27 cellular contexts compared by ENCODE assay signal in genomic region chr11:102079625-102080024, GRCh38. TPM values are rescaled to one million over a fixed set of nuclear protein-coding genes. Genes with fewer than 3 reads are reported as not detected.
"Had no signal": no experiment of that assay in that cellular context is flagged by ENCODE, and none has a peak within 500 bp of the region (broad histone marks: within the 10 kb centered on the region; RNA-seq: fewer than 3 reads in every experiment).

No MANE protein-coding gene starts in this region.

- H3K9me3 ChIP-seq: adrenal gland, Peyer's patch had no signal

- DNase-seq: activated CD4-positive, alpha-beta T cell treated with anti-CD3 and anti-CD28 coated beads for 48 hours; activated CD4-positive, alpha-beta T cell treated with anti-CD3 and anti-CD28 coated beads, Interleukin-2, amount 50 U/mL, for 4 hours; activated CD4-positive, CD25-positive, alpha-beta regulatory T cell treated with anti-CD3 and anti-CD28 coated beads, Interleukin-2, amount 50 U/mL, for 72 hours; activated CD8-positive, alpha-beta memory T cell treated with anti-CD3 and anti-CD28 coated beads, Interleukin-2, amount 50 U/mL, for 48 hours; activated CD8-positive, alpha-beta T cell treated with anti-CD3 and anti-CD28 coated beads, Interleukin-2, amount 10 ng/mL, durations not matched to agents 7 days and 5 days; activated naive CD4-positive, alpha-beta T cell treated with anti-CD3 and anti-CD28 coated beads, Interleukin-2, amount 50 U/mL, for 16 hours; activated naive CD8-positive, alpha-beta T cell treated with anti-CD3 and anti-CD28 coated beads, Interleukin-2, amount 10 ng/mL, durations not matched to agents 7 days and 5 days; activated T-cell treated with anti-CD3 and anti-CD28 coated beads, Interleukin-2, amount 50 U/mL, for 1 hour; adrenal gland; anterior cingulate cortex; central memory CD4-positive, alpha-beta T cell; Karpas-422; NCI-H1092; NCI-H1417 treated with DMSO at 0.1 percent for 48 hours; NCI-H1694; NCI-H2029; NCI-H2107; NCI-H2171 treated with DMSO at 0.1 percent for 48 hours; NCI-H226; NCI-H526; NCI-H774; Peyer's patch; SHP77 treated with DMSO at 0.1 percent for 48 hours had no signal

- ATAC-seq: activated CD8-positive, alpha-beta T cell treated with anti-CD3 and anti-CD28 coated beads, Interleukin-2, amount 10 ng/mL, durations not matched to agents 7 days and 5 days; K562; WTC11 had no signal

- H3K4me1 ChIP-seq: adrenal gland, Peyer's patch had no signal

- H3K36me3 ChIP-seq: adrenal gland, Peyer's patch had no signal

- H3K4me3 ChIP-seq: adrenal gland, K562, Peyer's patch had no signal

- H3K27me3 ChIP-seq: adrenal gland, Peyer's patch had no signal

- H3K27ac ChIP-seq: adrenal gland, Peyer's patch had no signal

RNA-seq across cellular contexts. Expression of gene YAP1, which starts 30.6 kb away (rescaled TPM):
- total RNA-seq: activated CD8-positive, alpha-beta T cell treated with anti-CD3 and anti-CD28 coated beads, Interleukin-2, amount 10 ng/mL, durations not matched to agents 7 days and 5 days; OCI-LY7 had no signal

RNA-seq across cellular contexts. Expression of gene CFAP300, which starts 32.4 kb away (rescaled TPM):
- total RNA-seq: activated CD8-positive, alpha-beta T cell treated with anti-CD3 and anti-CD28 coated beads, Interleukin-2, amount 10 ng/mL, durations not matched to agents 7 days and 5 days; activated naive CD8-positive, alpha-beta T cell treated with anti-CD3 and anti-CD28 coated beads, Interleukin-2, amount 10 ng/mL, durations not matched to agents 7 days and 5 days; K562; OCI-LY7; SK-MEL-5 had no signal
